10 cellular contexts compared by ENCODE assay signal in genomic region chr1:12179638-12180121, GRCh38. TPM values are rescaled to one million over a fixed set of nuclear protein-coding genes. Genes with fewer than 3 reads are reported as not detected.
DNase-seq lines count a peak whose midpoint lies in the region; ATAC-seq and TF ChIP-seq lines count a peak whose summit lies in the region.
"Had no signal": no experiment of that assay in that cellular context is flagged by ENCODE, and none has a peak within 500 bp of the region (broad histone marks: within the 10 kb centered on the region; RNA-seq: fewer than 3 reads in every experiment).

No MANE protein-coding gene starts in this region.

- peak overlapping the region; percentile 97 for H3K27ac ChIP-seq in CD4-positive, alpha-beta memory T cell (ENCODE audit: low read depth, low read length)
- H3K27ac ChIP-seq in esophagus squamous epithelium = peak overlapping the region; percentile 25 to 89 (median 77)
- peak overlapping the region; percentile 58 for H3K27ac ChIP-seq in psoas muscle

- no peak overlapping the region for H3K4me3 ChIP-seq in CD4-positive, alpha-beta memory T cell (ENCODE audit: low read length in 2 of 2)
- peak overlapping the region in 1 of 4 donors; percentile 7 for H3K4me3 ChIP-seq in esophagus squamous epithelium
- no peak overlapping the region for H3K4me3 ChIP-seq in psoas muscle
- H3K4me3 ChIP-seq: testis had no signal

- CTCF ChIA-PET in CD4-positive, alpha-beta memory T cell (lab: Charles Lee; ENCODE audit: partially characterized antibody) = interaction anchor here (0.6 to 15.7 kb wide), 5 partner anchors 11 to 57 kb away, joined by 3 to 213 read pairs (median 25); no protein-coding TSS in a partner anchor
- CTCF ChIA-PET in T-cell (lab: Charles Lee) = interaction anchor here (0.8 to 3.2 kb wide), 5 partner anchors 18 to 55 kb away, joined by 3 to 37 read pairs (median 6); no protein-coding TSS in a partner anchor

- peaks cover 4 to 47% of the 10 kb centered on the region in 2 donors for H3K36me3 Mint-ChIP-seq in CD4-positive, alpha-beta memory T cell
- peaks cover 9% of the 10 kb centered on the region for H3K36me3 Mint-ChIP-seq in T-cell

- intact Hi-C loops in CD4-positive, alpha-beta memory T cell (cut with micrococcal nuclease) = loop anchor here (2.0 kb wide), 2 partner anchors 25 to 47 kb away; no protein-coding TSS in a partner anchor
- intact Hi-C loops in esophagus squamous epithelium (cut with DNase I) = no loop called here
- intact Hi-C loops in psoas muscle (cut with DNase I) = no loop called here

- peaks cover 0 to 2% (median 0%) of the 10 kb centered on the region in 8 donors for H3K9me3 Mint-ChIP-seq in CD4-positive, alpha-beta memory T cell
- no peaks in the 10 kb centered on the region for H3K9me3 Mint-ChIP-seq in T-cell

- WGBS in esophagus squamous epithelium, 2 donors = 87 to 100% methylated on average over 4 to 9 of the region's 9 CpGs
- 84 to 94% (median 93%) methylated on average over 9 of the region's 9 CpGs for WGBS in psoas muscle, 3 donors

- no peak for TF ChIP-seq POLR2A in esophagus squamous epithelium (IDR thresholded peaks at IDR 0.05)

- H3K27me3 ChIP-seq in CD4-positive, alpha-beta memory T cell (ENCODE audit: insufficient read depth, low read length) = no peaks in the 10 kb centered on the region
- H3K27me3 ChIP-seq in esophagus squamous epithelium (peaks cover 0 to 39% (median 0%) of the 10 kb centered on the region in 4 donors), psoas muscle (ENCODE audit: insufficient read depth in 3 of 3, low read length in 2 of 3) (no peaks in the 10 kb centered on the region)
- H3K27me3 ChIP-seq: testis had no signal

- H3K4me1 Mint-ChIP-seq in CD4-positive, alpha-beta memory T cell = peaks cover 45 to 98% (median 78%) of the 10 kb centered on the region in 4 donors
- H3K4me1 Mint-ChIP-seq in T-cell = peaks cover 90 to 94% (median 93%) of the 10 kb centered on the region in 3 donors

- no peaks in the 10 kb centered on the region for H3K27me3 Mint-ChIP-seq in CD4-positive, alpha-beta memory T cell
- no peaks in the 10 kb centered on the region for H3K27me3 Mint-ChIP-seq in T-cell

- no peak for DNase-seq in CD4-positive, alpha-beta memory T cell
- DNase-seq in T-cell (no peak), esophagus squamous epithelium (lab: John Stamatoyannopoulos, UW) (no peak), psoas muscle (no peak), UCSD-AML1 (lab: John Stamatoyannopoulos, UW; ENCODE audit: unreplicated experiment) (no peak), KG1 (lab: John Stamatoyannopoulos, UW) (no peak)
- DNase-seq: NCI-H526 had no signal

- H3K27ac Mint-ChIP-seq in CD4-positive, alpha-beta memory T cell = peak overlapping the region; percentile 98 to 100 (median 99)
- H3K27ac Mint-ChIP-seq in T-cell = peak overlapping the region; percentile 90 to 95

- H3K9me3 ChIP-seq in CD4-positive, alpha-beta memory T cell (ENCODE audit: control insufficient read depth in 1 of 2, low read length in 2 of 2) = no peaks in the 10 kb centered on the region
- no peaks in the 10 kb centered on the region for H3K9me3 ChIP-seq in esophagus squamous epithelium
- no peaks in the 10 kb centered on the region for H3K9me3 ChIP-seq in psoas muscle
- H3K9me3 ChIP-seq: testis had no signal

- ATAC-seq in T-cell (replicated peaks in 1 of 4) = no peak
- ATAC-seq in psoas muscle = no peak
- no peak for ATAC-seq in esophagus mucosa
- no peak for ATAC-seq in GM18498 (IDR thresholded peaks at IDR 0.05; ENCODE audit: unreplicated experiment)

- H3K36me3 ChIP-seq in CD4-positive, alpha-beta memory T cell (ENCODE audit: insufficient read depth, low read length) = peaks cover 9% of the 10 kb centered on the region
- H3K36me3 ChIP-seq in esophagus squamous epithelium (no peaks in the 10 kb centered on the region), psoas muscle (ENCODE audit: insufficient read depth in 1 of 2, low read depth in 1 of 2) (no peaks in the 10 kb centered on the region)

- POLR2A ChIA-PET in CD4-positive, alpha-beta memory T cell (lab: Charles Lee; ENCODE audit: partially characterized antibody) = interaction anchor here (0.6 to 50.6 kb wide), 11 partner anchors 8 to 41 kb away, joined by 3 to 1713 read pairs (median 14); partner anchors contain the start of gene TNFRSF1B
- POLR2A ChIA-PET in T-cell (lab: Charles Lee) = interaction anchor here in 1 of 2 donors (0.9 to 1.0 kb wide), 2 partner anchors 18 to 29 kb away, joined by 3 read pairs; no protein-coding TSS in a partner anchor

- peak overlapping the region in 6 of 8 donors; percentile 81 to 94 (median 89) for H3K4me3 Mint-ChIP-seq in CD4-positive, alpha-beta memory T cell
- H3K4me3 Mint-ChIP-seq in T-cell = peak overlapping the region; percentile 9 to 92 (median 28)

- TF ChIP-seq CTCF in esophagus squamous epithelium (IDR thresholded peaks at IDR 0.05) = no peak
- TF ChIP-seq CTCF in psoas muscle (IDR thresholded peaks at IDR 0.05) = no peak

- peaks cover 98% of the 10 kb centered on the region for H3K4me1 ChIP-seq in CD4-positive, alpha-beta memory T cell (ENCODE audit: insufficient read depth, low read length)
- H3K4me1 ChIP-seq in esophagus squamous epithelium (peaks cover 21 to 100% (median 57%) of the 10 kb centered on the region in 3 donors), psoas muscle (peaks cover 21% of the 10 kb centered on the region)

RNA-seq across cellular contexts. Expression of gene TNFRSF1B, which starts 12.9 kb away (rescaled TPM):
- total RNA-seq in CD4-positive, alpha-beta memory T cell = 100 to 1,000 TPM; 111 TPM
- polyA plus RNA-seq in CD4-positive, alpha-beta memory T cell = 100 to 1,000 TPM; 150 to 201 TPM
- total RNA-seq in T-cell (100 to 1,000 TPM in 2 of 5 donors, 10 to 100 TPM in 3; 55.0 to 130 (median 99.6) TPM), esophagus squamous epithelium (10 to 100 TPM in 2 of 4 donors, 1 to 10 TPM in 2; 2.1 to 17.5 (median 10.3) TPM), psoas muscle (10 to 100 TPM in 1 of 4 donors, 1 to 10 TPM in 3; 7.5 to 12.8 (median 8.8) TPM), esophagus mucosa (4.1 TPM)
- polyA plus RNA-seq in psoas muscle = 1 to 10 TPM; 5.1 to 7.6 (median 5.8) TPM

RNA-seq across cellular contexts. Expression of gene VPS13D, which starts 50.1 kb away (rescaled TPM):
- total RNA-seq in CD4-positive, alpha-beta memory T cell = 10 to 100 TPM; 92.7 to 96.3 TPM
- polyA plus RNA-seq in CD4-positive, alpha-beta memory T cell = 10 to 100 TPM; 10.2 to 12.3 TPM
- total RNA-seq in T-cell = 10 to 100 TPM; 73.5 to 85.9 (median 75.8) TPM
- 100 to 1,000 TPM in 1 of 4 donors, 10 to 100 TPM in 3; 42.5 to 103 (median 59.8) TPM for total RNA-seq in esophagus squamous epithelium
- total RNA-seq in psoas muscle = 10 to 100 TPM; 32.3 to 69.1 (median 51.1) TPM
- 10 to 100 TPM; 19.9 to 45.3 (median 25.3) TPM for polyA plus RNA-seq in psoas muscle
- 69.4 TPM for total RNA-seq in esophagus mucosa
